Comparison of ENCODE assay signal across 8 cellular contexts in genomic region chr2:168455692-168456525, GRCh38. TPM values are rescaled to one million over a fixed set of nuclear protein-coding genes. Genes with fewer than 3 reads are reported as not detected.
DNase-seq lines count a peak whose midpoint lies in the region; ATAC-seq and TF ChIP-seq lines count a peak whose summit lies in the region.

Gene CERS6 (plus strand): TSS chr2:168456272. CDS start chr2:168456449, 177 bp downstream.

- peak within 1 kb of the TSS; percentile 89 for H3K4me2 ChIP-seq in IMR-90 (ENCODE audit: low read depth, low read length)

- TF ChIP-seq RAD21 in IMR-90 (IDR thresholded peaks at IDR 0.05; ENCODE audit: low read length), result no peak

- H3K4me3 Mint-ChIP-seq in neural crest cell, result peak within 1 kb of the TSS; percentile 88
- H3K4me3 Mint-ChIP-seq in stimulated activated naive CD8-positive, alpha-beta T cell treated with anti-CD3 and anti-CD28 coated beads, Interleukin-15, amount 100 ng/mL, for 72 hours, result no peak within 1 kb of the TSS

- H3K36me3 Mint-ChIP-seq in neural crest cell (ENCODE audit: low read depth), result no peaks in the 10 kb centered on the region

- no peaks in the 10 kb centered on the region for H3K79me1 ChIP-seq in IMR-90 (ENCODE audit: low read depth in 1 of 2, low read length in 2 of 2)

- H3K18ac ChIP-seq in IMR-90 (ENCODE audit: low read depth, low read length), result peak within 1 kb of the TSS; percentile 58; the same call in 1 of the 2 replicates

- no peak within 1 kb of the TSS for H2BK20ac ChIP-seq in IMR-90 (ENCODE audit: low read depth, low read length)

- H4K8ac ChIP-seq in IMR-90 (ENCODE audit: low read depth in 2 of 2, low read length in 2 of 2), result no peak within 1 kb of the TSS; a peak in 1 of 4 replicates

- H3K4me1 Mint-ChIP-seq in neural crest cell, result peaks cover 32% of the 10 kb centered on the region
- peaks cover 31% of the 10 kb centered on the region for H3K4me1 Mint-ChIP-seq in stimulated activated naive CD8-positive, alpha-beta T cell treated with anti-CD3 and anti-CD28 coated beads, Interleukin-15, amount 100 ng/mL, for 72 hours

- ATAC-seq in GM21576 (IDR thresholded peaks at IDR 0.05; ENCODE audit: unreplicated experiment) (peak; percentile 93), IMR-90 (ENCODE audit: low read depth) (peak; percentile 99)
- ATAC-seq in stimulated activated naive CD8-positive, alpha-beta T cell treated with anti-CD3 and anti-CD28 coated beads, Interleukin-15, amount 100 ng/mL, for 72 hours, result peak; percentile 95

- TF ChIP-seq POLR2A in IMR-90 (IDR thresholded peaks at IDR 0.05; ENCODE audit: low read depth, low read length), result peak; percentile 58; the same call in 1 of the 2 replicates

- peak within 1 kb of the TSS; percentile 35; the same call in 1 of the 2 replicates for H3K14ac ChIP-seq in IMR-90 (replicated peaks; ENCODE audit: low read depth, low read length)

- peak within 1 kb of the TSS; percentile 52 for H3K27ac ChIP-seq in IMR-90 (ENCODE audit: insufficient read depth, low read length)

- in situ Hi-C loops in IMR-90 (cut with MboI; ENCODE audit: low sequenced_read_pairs), result no loop called here

- peak within 1 kb of the TSS; percentile 59 for H4K5ac ChIP-seq in IMR-90 (ENCODE audit: low read depth, low read length)

- H2AK9ac ChIP-seq in IMR-90 (replicated peaks; ENCODE audit: low read depth, low read length, poor library complexity), result peak within 1 kb of the TSS; percentile 17

- H3K27ac Mint-ChIP-seq in neural crest cell (ENCODE audit: unreplicated experiment), result peak within 1 kb of the TSS; percentile 64
- H3K27ac Mint-ChIP-seq in stimulated activated naive CD8-positive, alpha-beta T cell treated with anti-CD3 and anti-CD28 coated beads, Interleukin-15, amount 100 ng/mL, for 72 hours, result peak within 1 kb of the TSS; percentile 61 to 88

- CTCF ChIA-PET in IMR-90 (lab: Yijun Ruan, JAX), result no interaction called here

- H3K4me3 ChIP-seq in IMR-90 (ENCODE audit: insufficient read depth, low read depth, low read length) (peak within 1 kb of the TSS; percentile 83), foreskin fibroblast (ENCODE audit: low read depth in 1 of 2, low read length in 2 of 2) (peak within 1 kb of the TSS; percentile 85 to 97)

- H2BK120ac ChIP-seq in IMR-90 (ENCODE audit: low read depth, low read length), result peak within 1 kb of the TSS; percentile 49; the same call in 1 of the 2 replicates

- 1% methylated on average over 46 of the region's 70 CpGs; no CpG with 5 or more reads in 1 of the 2 experiments for WGBS in IMR-90 (ENCODE audit: extremely low coverage in 2 of 2, insufficient read length in 1 of 2), 2 experiments

- H2BK15ac ChIP-seq in IMR-90 (ENCODE audit: low read depth, low read length), result no peak within 1 kb of the TSS

- H3K9me3 Mint-ChIP-seq in neural crest cell, result no peaks in the 10 kb centered on the region
- no peaks in the 10 kb centered on the region for H3K9me3 Mint-ChIP-seq in stimulated activated naive CD8-positive, alpha-beta T cell treated with anti-CD3 and anti-CD28 coated beads, Interleukin-15, amount 100 ng/mL, for 72 hours

- peak within 1 kb of the TSS; percentile 59 for H3K9ac ChIP-seq in IMR-90 (ENCODE audit: low read depth, low read length)

- no TSS peak for BruUV-seq in IMR-90 (replicated peaks; lab: Mats Ljungman, UMichigan)

- intact Hi-C loops in IMR-90 (cut with micrococcal nuclease), result loop anchor here (5.0 to 10.0 kb wide), 5 partner anchors 109 to 299 kb away; partner anchors contain the start of gene STK39

- peak within 1 kb of the TSS; percentile 45; the same call in 1 of the 2 replicates for H4K91ac ChIP-seq in IMR-90 (ENCODE audit: insufficient read depth, low read depth, low read length)

- H2BK5ac ChIP-seq in IMR-90 (ENCODE audit: low read depth, low read length, poor library complexity, severe bottlenecking), result no peak within 1 kb of the TSS

- no peak within 1 kb of the TSS for H3K23ac ChIP-seq in IMR-90 (ENCODE audit: low read depth, low read length)

- H3K9me1 ChIP-seq in IMR-90 (ENCODE audit: insufficient read depth, low read length), result no peaks in the 10 kb centered on the region

- POLR2A ChIA-PET in IMR-90 (lab: Charles Lee; ENCODE audit: unreplicated experiment), result no interaction called here

- H3K27me3 ChIP-seq in IMR-90 (ENCODE audit: control insufficient read depth, insufficient read depth, low read length), result peaks cover 2% of the 10 kb centered on the region; the same call in 1 of the 2 replicates

- H3K4me1 ChIP-seq in IMR-90 (ENCODE audit: control insufficient read depth, insufficient read depth, low read length), result no peaks in the 10 kb centered on the region

- H2AFZ ChIP-seq in IMR-90 (replicated peaks; ENCODE audit: low read length, poor library complexity), result peak within 1 kb of the TSS; percentile 95

- no peaks in the 10 kb centered on the region for H3K36me3 ChIP-seq in IMR-90 (ENCODE audit: control insufficient read depth, insufficient read depth, low read length)

- peak within 1 kb of the TSS; percentile 69; the same call in 1 of the 2 replicates for H3K4ac ChIP-seq in IMR-90 (ENCODE audit: low read depth, low read length)

- H3K9me3 ChIP-seq in IMR-90 (ENCODE audit: control insufficient read depth, insufficient read depth, low read length), result peaks cover 3% of the 10 kb centered on the region; the same call in 1 of the 2 replicates

- H3K56ac ChIP-seq in IMR-90 (ENCODE audit: extremely low read depth, insufficient read depth, low read length), result peak within 1 kb of the TSS; percentile 55; the same call in 1 of the 2 replicates

- H2AK5ac ChIP-seq in IMR-90 (ENCODE audit: low read depth, low read length), result no peak within 1 kb of the TSS

- no peak for TF ChIP-seq CTCF in IMR-90 (conservative IDR thresholded peaks at IDR 0.05; ENCODE audit: low read depth, low read length)
- TF ChIP-seq CTCF in foreskin fibroblast (IDR thresholded peaks at IDR 0.05; ENCODE audit: low read depth, low read length), result no peak
- TF ChIP-seq CTCF in neural crest cell (conservative IDR thresholded peaks at IDR 0.05), result no peak

- H3K27me3 Mint-ChIP-seq in neural crest cell (ENCODE audit: low read depth), result no peaks in the 10 kb centered on the region
- no peaks in the 10 kb centered on the region for H3K27me3 Mint-ChIP-seq in stimulated activated naive CD8-positive, alpha-beta T cell treated with anti-CD3 and anti-CD28 coated beads, Interleukin-15, amount 100 ng/mL, for 72 hours

- dilution Hi-C loops in IMR-90 (cut with HindIII; ENCODE audit: low sequenced_read_pairs, unreplicated experiment), result no loop called here

- peak; percentile 81 for DNase-seq in DMS79 (lab: John Stamatoyannopoulos, UW)
- DNase-seq in IMR-90, result peak; percentile 90
- DNase-seq in RPMI8226, result peak; percentile 94
- peak; percentile 64 for DNase-seq in activated gamma-delta T cell (lab: John Stamatoyannopoulos, UW)
- peak; percentile 96 to 99 for DNase-seq in foreskin fibroblast
- DNase-seq in neural crest cell (ENCODE audit: low read depth, low spot score), result peak; percentile 84
- peak; percentile 91 to 92 for DNase-seq in stimulated activated naive CD8-positive, alpha-beta T cell treated with anti-CD3 and anti-CD28 coated beads, Interleukin-15, amount 100 ng/mL, for 72 hours

- no peaks in the 10 kb centered on the region for H4K20me1 ChIP-seq in IMR-90 (ENCODE audit: insufficient read depth, low read length)

TF ChIP-seq in IMR-90, 13 proteins besides CTCF, POLR2A, EP300 and RAD21:
- TF ChIP-seq USF2 (IDR thresholded peaks at IDR 0.05; ENCODE audit: low read depth, low read length), result peak; percentile 96
- no peak; the same call in 1 of the 2 replicates for TF ChIP-seq MAZ (IDR thresholded peaks at IDR 0.05; ENCODE audit: borderline replicate concordance, low read depth, low read length)
- no peak for TF ChIP-seq MAFK (IDR thresholded peaks at IDR 0.05; ENCODE audit: low read depth, low read length)
- TF ChIP-seq RCOR1 (IDR thresholded peaks at IDR 0.05; ENCODE audit: insufficient replicate concordance, low read length), result no peak
- no peak for TF ChIP-seq NFE2L2 (IDR thresholded peaks at IDR 0.05; ENCODE audit: low read depth, low read length)
- no peak for TF ChIP-seq BHLHE40 (IDR thresholded peaks at IDR 0.05; ENCODE audit: low read depth, low read length)
- TF ChIP-seq RFX5 (IDR thresholded peaks at IDR 0.05; ENCODE audit: low read depth, low read length), result no peak
- TF ChIP-seq MXI1 (IDR thresholded peaks at IDR 0.05; ENCODE audit: borderline replicate concordance, low read depth, low read length), result peak; percentile 52; the same call in 1 of the 2 replicates
- peak; percentile 40; the same call in 1 of the 2 replicates for TF ChIP-seq FOS (IDR thresholded peaks at IDR 0.05; ENCODE audit: low read depth, low read length)
- no peak for TF ChIP-seq SMC3 (IDR thresholded peaks at IDR 0.05; ENCODE audit: low read depth, low read length)
- no peak for TF ChIP-seq CEBPB (IDR thresholded peaks at IDR 0.05; ENCODE audit: low read depth, low read length)
- TF ChIP-seq ELK1 (IDR thresholded peaks at IDR 0.05; ENCODE audit: borderline replicate concordance, low read depth, low read length), result no peak
- TF ChIP-seq CHD1 (IDR thresholded peaks at IDR 0.05; ENCODE audit: low read depth, low read length), result no peak

RNA-seq across cellular contexts. Expression of gene CERS6, which starts in this region (rescaled TPM):
- total RNA-seq in IMR-90 (2012; rRNA removed), result 5.7 and 9.4 TPM in 2 replicates
- 1.6 and 2.1 TPM in 2 replicates for polyA plus RNA-seq in IMR-90 (2012; rRNA removed)
- polyA plus RNA-seq in IMR-90 (2012; cell fraction: cytosol; rRNA removed), result 0.55 and 0.58 TPM in 2 replicates
- 0.24 and 1.5 TPM in 2 replicates for polyA plus RNA-seq in IMR-90 (2012; cell fraction: nucleus; rRNA removed; ENCODE audit: low replicate concordance)
- total RNA-seq in neural crest cell, result 27.2 and 27.4 TPM in 2 replicates

Comparison
In these comparisons a context has a peak if more than half of its experiments do, and no peak if none do; other contexts are left out.
1. Peak in every context shown above with its lines: DNase-seq, ATAC-seq, H3K4me3 ChIP-seq and H3K27ac ChIP-seq.